20 cellular contexts compared by ENCODE assay signal in genomic region chr15:85029221-85029620, GRCh38.
"Had no signal": no experiment of that assay in that cellular context is flagged by ENCODE, and none has a peak within 500 bp of the region (broad histone marks: within the 10 kb centered on the region; RNA-seq: fewer than 3 reads in every experiment).

No MANE protein-coding gene starts in this region.

- H3K27me3 Mint-ChIP-seq: activated naive CD8-positive, alpha-beta T cell had no signal

- H3K9ac ChIP-seq: neural progenitor cell had no signal

- H3K9me3 Mint-ChIP-seq: endodermal cell; neural progenitor cell; T-helper 1 cell treated with Interleukin-12 subunit alpha and Interleukin-12 subunit beta and Interleukin-4 antibody, amounts not matched to agents 30 μg/mL and 1 μg/mL, for 36 hours had no signal

- H3K27ac Mint-ChIP-seq: activated naive CD8-positive, alpha-beta T cell; endodermal cell; neural progenitor cell; T-helper 1 cell treated with Interleukin-12 subunit alpha and Interleukin-12 subunit beta and Interleukin-4 antibody, amounts not matched to agents 30 μg/mL and 1 μg/mL, for 36 hours had no signal

- H3K36me3 Mint-ChIP-seq: activated naive CD8-positive, alpha-beta T cell; neural progenitor cell had no signal

- H3K4me3 Mint-ChIP-seq: activated naive CD8-positive, alpha-beta T cell; endodermal cell; neural progenitor cell; T-helper 1 cell treated with Interleukin-12 subunit alpha and Interleukin-12 subunit beta and Interleukin-4 antibody, amounts not matched to agents 30 μg/mL and 1 μg/mL, for 36 hours had no signal

- ATAC-seq: psoas muscle, right cardiac atrium, upper lobe of right lung had no signal

- H3K27me3 ChIP-seq: neural progenitor cell, testis, upper lobe of right lung had no signal

- DNase-seq: activated CD4-positive, alpha-beta T cell treated with anti-CD3 and anti-CD28 coated beads for 1 hour; activated CD4-positive, alpha-beta T cell treated with anti-CD3 and anti-CD28 coated beads, Interleukin-2, amount 50 U/mL, for 48 hours; amniotic stem cell; endodermal cell; erythroblast; foreskin melanocyte; glutamatergic neuron; hypothalamus; islet precursor cell; mammary epithelial cell; midbrain; psoas muscle; right cardiac atrium; stimulated activated naive CD8-positive, alpha-beta T cell treated with anti-CD3 and anti-CD28 coated beads, Interleukin-15, Interleukin-2, amounts not matched to agents 100 U/mL and 50 U/mL, for 24 hours; testis; upper lobe of right lung had no signal

- H3K4me3 ChIP-seq: neural progenitor cell, psoas muscle, skin epidermis, testis, upper lobe of right lung had no signal

- H3K36me3 ChIP-seq: neural progenitor cell, upper lobe of right lung had no signal

- H3K9me3 ChIP-seq: psoas muscle, testis, upper lobe of right lung had no signal

- H3K27ac ChIP-seq: neural progenitor cell, testis, upper lobe of right lung had no signal
